ENCODE assay signal across 29 cellular contexts in the genomic region with DNA sequence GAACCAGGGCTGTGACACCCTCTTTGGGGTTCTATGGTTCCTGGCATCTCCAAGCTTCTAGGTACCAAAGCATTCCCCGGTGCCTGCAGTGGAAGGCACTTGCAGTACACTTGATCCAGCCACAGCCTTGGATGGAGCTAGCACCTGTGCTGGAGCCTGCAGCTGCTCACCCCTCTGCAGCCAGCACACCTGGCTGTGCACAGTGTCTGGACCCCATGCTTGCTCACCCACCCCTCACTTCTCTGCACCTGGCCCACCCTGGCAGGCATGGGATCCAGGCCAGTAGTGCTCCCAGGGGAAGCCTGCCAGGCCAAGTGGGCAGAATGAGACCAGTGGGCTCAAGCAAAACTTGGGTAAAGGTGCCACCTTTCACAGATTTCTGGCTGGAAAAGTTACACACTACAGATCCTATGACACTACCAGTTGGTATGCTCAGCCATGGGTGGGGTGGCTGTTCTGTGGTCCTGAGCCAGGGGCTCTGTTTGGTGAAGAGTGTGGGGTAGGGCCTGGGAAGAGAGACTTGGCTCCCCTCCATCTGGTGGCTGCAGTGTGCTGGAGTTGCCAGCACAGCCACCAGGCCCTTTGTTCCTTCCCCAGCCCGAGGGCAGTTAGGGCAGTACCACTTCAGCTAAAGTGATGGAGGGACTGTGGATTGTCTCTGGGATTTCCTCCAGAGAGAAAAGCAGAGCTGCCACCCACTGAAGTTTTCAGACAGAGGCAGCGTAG.
"Had no signal": no experiment of that assay in that cellular context is flagged by ENCODE, and none has a peak within 500 bp of the region (broad histone marks: within the 10 kb centered on the region; RNA-seq: fewer than 3 reads in every experiment).

No MANE protein-coding gene starts in this region.

- H3K4me1 ChIP-seq: ascending aorta, SJCRH30 had no signal

- H3K27ac ChIP-seq: ascending aorta, SJCRH30 had no signal

- DNase-seq: activated CD4-positive, alpha-beta T cell treated with anti-CD3 and anti-CD28 coated beads for 48 hours; activated CD4-positive, alpha-beta T cell treated with anti-CD3 and anti-CD28 coated beads, Interleukin-2, amount 50 U/mL, for 4 hours; activated CD4-positive, CD25-positive, alpha-beta regulatory T cell treated with anti-CD3 and anti-CD28 coated beads, Interleukin-2, amount 50 U/mL, for 72 hours; activated CD8-positive, alpha-beta memory T cell treated with anti-CD3 and anti-CD28 coated beads, Interleukin-2, amount 10 ng/mL, durations not matched to agents 7 days and 5 days; activated CD8-positive, alpha-beta T cell treated with anti-CD3 and anti-CD28 coated beads, Interleukin-2, amount 10 ng/mL, durations not matched to agents 7 days and 5 days; activated effector memory CD4-positive, alpha-beta T cell treated with Interleukin-2 at 50 U/mL for 16 hours; activated naive CD4-positive, alpha-beta T cell; activated T-cell treated with anti-CD3 and anti-CD28 coated beads, Interleukin-2, amount 50 U/mL, for 24 hours; MM.1S; NCI-H1417 treated with DMSO at 0.1 percent for 48 hours; NCI-H1694; NCI-H2029 treated with DMSO at 0.1 percent for 48 hours; NCI-H2227 treated with DMSO at 0.1 percent for 48 hours; NCI-H446 treated with DMSO at 0.1 percent for 48 hours; NCI-H524 treated with DMSO at 0.1 percent for 48 hours; NCI-H774; NK-92 treated with Interleukin-12 subunit alpha and Interleukin-12 subunit beta, amount 100 ng/mL, for 24 hours; OCI-M1; Right ventricle myocardium superior; RPMI8226; SJCRH30 had no signal

- H3K36me3 Mint-ChIP-seq: activated CD8-positive, alpha-beta memory T cell treated with anti-CD3 and anti-CD28 coated beads, Interleukin-2, amount 10 ng/mL, durations not matched to agents 7 days and 5 days; brain; WTC11 had no signal

- H3K4me1 Mint-ChIP-seq: activated CD8-positive, alpha-beta memory T cell treated with anti-CD3 and anti-CD28 coated beads, Interleukin-2, amount 10 ng/mL, durations not matched to agents 7 days and 5 days; activated naive CD4-positive, alpha-beta T cell treated with anti-CD3 and anti-CD28 coated beads, Interleukin-2, amount 50 U/mL, for 24 hours; brain; central memory CD8-positive, alpha-beta T cell; WTC11 had no signal

- H3K9me3 ChIP-seq: ascending aorta, SJCRH30 had no signal

- ATAC-seq: activated CD8-positive, alpha-beta memory T cell treated with anti-CD3 and anti-CD28 coated beads, Interleukin-2, amount 10 ng/mL, durations not matched to agents 7 days and 5 days; activated CD8-positive, alpha-beta T cell treated with anti-CD3 and anti-CD28 coated beads, Interleukin-2, amount 10 ng/mL, durations not matched to agents 7 days and 5 days; Panc1; WTC11 had no signal

- H3K27me3 Mint-ChIP-seq: activated CD8-positive, alpha-beta memory T cell treated with anti-CD3 and anti-CD28 coated beads, Interleukin-2, amount 10 ng/mL, durations not matched to agents 7 days and 5 days; activated naive CD4-positive, alpha-beta T cell treated with anti-CD3 and anti-CD28 coated beads, Interleukin-2, amount 50 U/mL, for 24 hours; activated T-cell treated with anti-CD3 and anti-CD28 coated beads, Interleukin-2, amount 50 U/mL, for 24 hours; central memory CD8-positive, alpha-beta T cell had no signal

- H3K4me3 ChIP-seq: ascending aorta, SJCRH30 had no signal

- H3K9me3 Mint-ChIP-seq: activated T-helper 1 cell treated with anti-CD3 and anti-CD28 coated beads, Interleukin-12 subunit alpha, Interleukin-12 subunit beta, Interleukin-2, Interleukin-4 antibody, amounts not matched to agents 30 ng/mL and 10 ng/mL and 1 ng/mL, durations not matched to agents 14 hours and 24 hours and 36 hours; T-helper 1 cell treated with Interleukin-12 subunit alpha and Interleukin-12 subunit beta and Interleukin-4 antibody, amounts not matched to agents 30 μg/mL and 1 μg/mL, for 36 hours had no signal

- H3K27ac Mint-ChIP-seq: activated CD8-positive, alpha-beta memory T cell treated with anti-CD3 and anti-CD28 coated beads, Interleukin-2, amount 10 ng/mL, durations not matched to agents 7 days and 5 days; activated CD8-positive, alpha-beta T cell treated with anti-CD3 and anti-CD28 coated beads, Interleukin-2, amount 10 ng/mL, durations not matched to agents 7 days and 5 days; activated naive CD4-positive, alpha-beta T cell treated with anti-CD3 and anti-CD28 coated beads, Interleukin-2, amount 50 U/mL, for 24 hours; activated T-cell treated with anti-CD3 and anti-CD28 coated beads, Interleukin-2, amount 50 U/mL, for 24 hours; activated T-helper 1 cell treated with anti-CD3 and anti-CD28 coated beads, Interleukin-12 subunit alpha, Interleukin-12 subunit beta, Interleukin-2, Interleukin-4 antibody, amounts not matched to agents 30 ng/mL and 10 ng/mL and 1 ng/mL, durations not matched to agents 14 hours and 24 hours and 36 hours; brain; T-helper 1 cell treated with Interleukin-12 subunit alpha and Interleukin-12 subunit beta and Interleukin-4 antibody, amounts not matched to agents 30 μg/mL and 1 μg/mL, for 36 hours; WTC11 had no signal

- H3K36me3 ChIP-seq: ascending aorta, SJCRH30 had no signal

- H3K27me3 ChIP-seq: ascending aorta, SJCRH30 had no signal

- H3K4me3 Mint-ChIP-seq: activated CD8-positive, alpha-beta memory T cell treated with anti-CD3 and anti-CD28 coated beads, Interleukin-2, amount 10 ng/mL, durations not matched to agents 7 days and 5 days; activated CD8-positive, alpha-beta T cell treated with anti-CD3 and anti-CD28 coated beads, Interleukin-2, amount 10 ng/mL, durations not matched to agents 7 days and 5 days; activated naive CD4-positive, alpha-beta T cell treated with anti-CD3 and anti-CD28 coated beads, Interleukin-2, amount 50 U/mL, for 24 hours; activated T-cell treated with anti-CD3 and anti-CD28 coated beads, Interleukin-2, amount 50 U/mL, for 24 hours; activated T-helper 1 cell treated with anti-CD3 and anti-CD28 coated beads, Interleukin-12 subunit alpha, Interleukin-12 subunit beta, Interleukin-2, Interleukin-4 antibody, amounts not matched to agents 30 ng/mL and 10 ng/mL and 1 ng/mL, durations not matched to agents 14 hours and 24 hours and 36 hours; brain; central memory CD8-positive, alpha-beta T cell; T-helper 1 cell treated with Interleukin-12 subunit alpha and Interleukin-12 subunit beta and Interleukin-4 antibody, amounts not matched to agents 30 μg/mL and 1 μg/mL, for 36 hours; WTC11 had no signal
